Comparison of ENCODE assay signal across 8 cellular contexts in genomic region chr17:57523926-57524634, GRCh38.
DNase-seq lines count a peak whose midpoint lies in the region; ATAC-seq, FAIRE-seq and TF ChIP-seq lines count a peak whose summit lies in the region.

No MANE protein-coding gene starts in this region.

- no peak overlapping the region for H3K4me3 Mint-ChIP-seq in T-helper 1 cell treated with Interleukin-12 subunit alpha and Interleukin-12 subunit beta and Interleukin-4 antibody, amounts not matched to agents 30 μg/mL and 1 μg/mL, for 36 hours

- H3K79me2 ChIP-seq in OCI-LY1 (ENCODE audit: insufficient read depth, low read length), result peaks cover 5% of the 10 kb centered on the region

- peak overlapping the region; percentile 69 for H3K4me2 ChIP-seq in OCI-LY1 (ENCODE audit: low read length)

- H3K4me1 ChIP-seq in OCI-LY1 (ENCODE audit: insufficient read depth, low read length, severe bottlenecking), result peaks cover 100% of the 10 kb centered on the region
- H3K4me1 ChIP-seq in foreskin keratinocyte, result peaks cover 16% of the 10 kb centered on the region

- no peaks in the 10 kb centered on the region for H4K20me1 ChIP-seq in OCI-LY1 (ENCODE audit: insufficient read depth, low read length)

- DNase-seq in T-helper 1 cell, result no peak
- peak; percentile 83 to 92 for DNase-seq in foreskin keratinocyte
- no peak for DNase-seq in frontal cortex (ENCODE audit: low spot score in 2 of 2)
- DNase-seq in RKO (ENCODE audit: low spot score), result no peak
- DNase-seq in MV-4-11 (lab: John Stamatoyannopoulos, UW), result no peak

- TF ChIP-seq CTCF in OCI-LY1 (IDR thresholded peaks at IDR 0.05; ENCODE audit: low read length) (no peak), foreskin keratinocyte (conservative IDR thresholded peaks at IDR 0.05) (no peak)

- no peaks in the 10 kb centered on the region for H3K9me3 ChIP-seq in OCI-LY1 (ENCODE audit: low read length)

- no peak for FAIRE-seq in frontal cortex (lab: Jason Lieb, UNC)

- H3K36me3 ChIP-seq in OCI-LY1 (ENCODE audit: insufficient read depth, low read length), result no peaks in the 10 kb centered on the region; the same call in 1 of the 2 replicates

- ATAC-seq in foreskin keratinocyte, result peak; percentile 74

- peak overlapping the region; percentile 55 for H3K27ac Mint-ChIP-seq in T-helper 1 cell treated with Interleukin-12 subunit alpha and Interleukin-12 subunit beta and Interleukin-4 antibody, amounts not matched to agents 30 μg/mL and 1 μg/mL, for 36 hours

- H3K4me3 ChIP-seq in OCI-LY1 (ENCODE audit: low read depth, low read length, poor library complexity, severe bottlenecking), result peak overlapping the region; percentile 36

- no peaks in the 10 kb centered on the region for H3K27me3 Mint-ChIP-seq in T-helper 1 cell treated with Interleukin-12 subunit alpha and Interleukin-12 subunit beta and Interleukin-4 antibody, amounts not matched to agents 30 μg/mL and 1 μg/mL, for 36 hours (ENCODE audit: low read depth)

- no peaks in the 10 kb centered on the region for H3K9me2 ChIP-seq in OCI-LY1 (ENCODE audit: low read depth, low read length)

- H3K9me3 Mint-ChIP-seq in T-helper 1 cell treated with Interleukin-12 subunit alpha and Interleukin-12 subunit beta and Interleukin-4 antibody, amounts not matched to agents 30 μg/mL and 1 μg/mL, for 36 hours, result no peaks in the 10 kb centered on the region

- H3K4me1 Mint-ChIP-seq in T-helper 1 cell treated with Interleukin-12 subunit alpha and Interleukin-12 subunit beta and Interleukin-4 antibody, amounts not matched to agents 30 μg/mL and 1 μg/mL, for 36 hours (ENCODE audit: low read depth), result peaks cover 21% of the 10 kb centered on the region

- no peak overlapping the region for H2AFZ ChIP-seq in OCI-LY1 (ENCODE audit: low read length)

- H3K27ac ChIP-seq in OCI-LY1 (ENCODE audit: low read depth, low read length, poor library complexity, severe bottlenecking) (peak overlapping the region; percentile 100), foreskin keratinocyte (no peak overlapping the region), temporal lobe (ENCODE audit: low read depth, low read length) (peak overlapping the region; percentile 1)

- H3F3A ChIP-seq in OCI-LY1 (ENCODE audit: insufficient read depth, low read length), result peaks cover 14% of the 10 kb centered on the region

- H3K9ac ChIP-seq in OCI-LY1 (ENCODE audit: low read length), result peak overlapping the region; percentile 77

- H3K27me3 ChIP-seq in OCI-LY1 (ENCODE audit: insufficient read depth, low read length) (no peaks in the 10 kb centered on the region), foreskin keratinocyte (no peaks in the 10 kb centered on the region)

- H3K36me3 Mint-ChIP-seq in T-helper 1 cell treated with Interleukin-12 subunit alpha and Interleukin-12 subunit beta and Interleukin-4 antibody, amounts not matched to agents 30 μg/mL and 1 μg/mL, for 36 hours (ENCODE audit: low read depth), result peaks cover 10% of the 10 kb centered on the region

Comparison
In these comparisons a context has a peak if more than half of its experiments do, and no peak if none do; other contexts are left out.
1. DNase-seq: peak in foreskin keratinocyte (2 of 2); none in T-helper 1 cell (0 of 5), frontal cortex (0 of 2), RKO (single experiment) and MV-4-11 (single experiment).